Comparison of ENCODE assay signal across 1 cellular context in the genomic region with DNA sequence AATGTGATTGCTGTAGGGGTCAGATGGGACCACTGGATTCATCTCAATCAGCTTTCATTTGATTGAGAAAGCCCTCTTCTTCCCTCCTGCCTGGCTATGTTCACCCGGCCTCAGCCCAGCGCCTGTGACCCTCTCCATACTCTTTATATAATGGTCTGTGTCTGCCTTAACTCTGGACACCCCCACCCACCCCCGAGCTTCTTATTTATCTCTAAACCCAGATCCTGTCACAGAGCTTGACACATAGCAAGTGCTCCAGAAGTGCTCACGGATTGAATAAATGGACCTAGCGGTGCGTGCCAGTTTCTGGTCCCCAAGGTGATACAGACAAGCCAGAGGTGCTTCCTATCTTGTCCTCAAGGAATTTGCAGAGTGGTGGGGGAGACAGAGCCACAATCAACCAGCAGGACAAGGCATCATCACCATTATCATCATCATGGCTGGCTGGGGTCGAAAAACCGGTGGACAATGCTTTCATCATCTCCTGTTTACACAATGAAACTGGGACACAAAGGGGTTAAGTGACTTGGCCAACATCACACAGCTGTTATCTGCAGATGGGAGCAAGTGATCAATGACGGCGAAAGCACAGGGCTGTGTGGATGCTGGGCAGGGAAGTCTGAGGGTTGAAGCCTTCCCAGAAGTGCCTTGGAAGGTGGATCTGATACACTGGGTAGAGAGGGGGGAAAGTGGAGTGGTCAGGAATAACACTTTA.
TF ChIP-seq lines count a peak whose summit lies in the region.

No MANE protein-coding gene starts in this region.

TF ChIP-seq in HepG2, 621 proteins besides CTCF, POLR2A, EP300 and RAD21 (continued from another document):
- TF ChIP-seq, protein P1, sequence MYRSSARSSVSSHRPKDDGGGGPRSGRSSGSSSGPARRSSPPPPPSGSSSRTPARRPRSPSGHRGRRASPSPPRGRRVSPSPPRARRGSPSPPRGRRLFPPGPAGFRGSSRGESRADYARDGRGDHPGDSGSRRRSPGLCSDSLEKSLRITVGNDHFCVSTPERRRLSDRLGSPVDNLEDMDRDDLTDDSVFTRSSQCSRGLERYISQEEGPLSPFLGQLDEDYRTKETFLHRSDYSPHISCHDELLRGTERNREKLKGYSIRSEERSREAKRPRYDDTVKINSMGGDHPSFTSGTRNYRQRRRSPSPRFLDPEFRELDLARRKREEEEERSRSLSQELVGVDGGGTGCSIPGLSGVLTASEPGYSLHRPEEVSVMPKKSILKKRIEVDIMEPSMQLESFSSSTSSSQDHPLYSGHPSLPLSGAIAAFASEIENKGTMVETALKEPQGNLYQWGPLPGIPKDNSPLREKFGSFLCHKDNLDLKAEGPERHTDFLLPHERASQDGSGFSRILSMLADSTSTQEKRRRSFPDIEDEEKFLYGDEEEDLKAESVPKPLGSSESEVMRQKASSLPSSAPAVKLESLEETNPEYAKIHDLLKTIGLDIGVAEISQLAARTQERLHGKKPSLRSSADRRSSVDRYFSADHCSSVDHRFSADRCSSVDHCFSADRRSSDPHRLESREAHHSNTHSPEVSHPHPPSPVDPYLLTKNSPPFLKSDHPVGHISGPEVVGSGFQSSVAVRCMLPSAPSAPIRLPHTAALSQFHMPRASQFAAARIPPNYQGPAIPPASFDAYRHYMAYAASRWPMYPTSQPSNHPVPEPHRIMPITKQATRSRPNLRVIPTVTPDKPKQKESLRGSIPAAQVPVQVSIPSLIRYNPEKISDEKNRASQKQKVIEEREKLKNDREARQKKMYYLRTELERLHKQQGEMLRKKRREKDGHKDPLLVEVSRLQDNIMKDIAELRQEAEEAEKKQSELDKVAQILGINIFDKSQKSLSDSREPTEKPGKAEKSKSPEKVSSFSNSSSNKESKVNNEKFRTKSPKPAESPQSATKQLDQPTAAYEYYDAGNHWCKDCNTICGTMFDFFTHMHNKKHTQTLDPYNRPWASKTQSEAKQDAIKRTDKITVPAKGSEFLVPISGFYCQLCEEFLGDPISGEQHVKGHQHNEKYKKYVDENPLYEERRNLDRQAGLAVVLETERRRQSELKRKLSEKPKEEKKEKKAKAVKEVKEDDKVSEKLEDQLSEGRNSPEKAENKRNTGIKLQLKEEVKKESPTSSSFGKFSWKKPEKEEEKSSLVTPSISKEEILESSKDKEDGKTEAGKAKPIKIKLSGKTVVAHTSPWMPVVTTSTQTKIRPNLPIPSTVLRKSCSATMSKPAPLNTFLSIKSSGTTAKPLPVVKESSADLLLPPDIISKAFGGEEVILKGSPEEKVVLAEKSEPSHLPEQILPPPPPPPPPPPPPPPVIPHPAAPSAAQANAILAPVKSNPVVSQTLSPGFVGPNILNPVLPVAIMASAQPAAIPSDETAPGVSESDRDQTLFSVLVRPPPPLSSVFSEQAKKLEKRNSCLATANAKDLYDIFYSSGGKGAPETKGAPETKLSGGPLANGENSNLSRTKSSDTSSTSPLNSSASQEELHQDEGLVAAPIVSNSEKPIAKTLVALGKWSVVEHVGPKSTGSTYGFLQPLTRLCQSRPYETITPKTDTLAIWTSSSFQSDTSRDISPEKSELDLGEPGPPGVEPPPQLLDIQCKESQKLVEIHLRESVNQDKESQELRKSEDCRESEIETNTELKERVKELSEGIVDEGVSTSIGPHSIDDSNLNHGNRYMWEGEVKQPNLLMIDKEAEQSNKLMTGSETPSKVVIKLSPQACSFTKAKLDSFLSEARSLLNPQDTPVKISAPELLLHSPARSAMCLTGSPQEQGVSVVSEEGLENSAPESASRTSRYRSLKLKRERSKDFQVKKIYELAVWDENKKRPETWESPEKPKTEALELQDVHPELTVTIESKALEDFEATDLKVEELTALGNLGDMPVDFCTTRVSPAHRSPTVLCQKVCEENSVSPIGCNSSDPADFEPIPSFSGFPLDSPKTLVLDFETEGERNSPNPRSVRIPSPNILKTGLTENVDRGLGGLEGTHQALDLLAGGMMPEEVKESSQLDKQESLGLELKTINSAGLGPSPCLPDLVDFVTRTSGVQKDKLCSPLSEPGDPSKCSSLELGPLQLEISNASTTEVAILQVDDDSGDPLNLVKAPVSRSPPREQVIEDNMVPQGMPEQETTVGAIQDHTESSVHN (CRISPR knock-in tag; IDR thresholded peaks at IDR 0.05), result no peak
- no peak for TF ChIP-seq GZF1 (CRISPR knock-in tag; IDR thresholded peaks at IDR 0.05)
- no peak for TF ChIP-seq CENPT (CRISPR knock-in tag; IDR thresholded peaks at IDR 0.05; ENCODE audit: low read depth)
